In genomic region chr21:45910548-45911221, GRCh38 we compare ENCODE assay signal across 16 cellular contexts.
DNase-seq lines count a peak whose midpoint lies in the region; ATAC-seq and TF ChIP-seq lines count a peak whose summit lies in the region.
"Had no signal": no experiment of that assay in that cellular context is flagged by ENCODE, and none has a peak within 500 bp of the region (broad histone marks: within the 10 kb centered on the region; RNA-seq: fewer than 3 reads in every experiment).

No MANE protein-coding gene starts in this region.

- no peaks in the 10 kb centered on the region for H3K36me3 ChIP-seq in HEK293 (ENCODE audit: control insufficient read depth in 2 of 2, insufficient read depth in 1 of 2, low read length in 2 of 2)
- H3K36me3 ChIP-seq in RWPE2 (ENCODE audit: low read depth): no peaks in the 10 kb centered on the region
- no peaks in the 10 kb centered on the region for H3K36me3 ChIP-seq in stomach
- H3K36me3 ChIP-seq in prostate gland: no peaks in the 10 kb centered on the region
- H3K36me3 ChIP-seq: brain microvascular endothelial cell, esophagus squamous epithelium, transverse colon had no signal

- CTCF ChIA-PET in HEK293 (lab: Yijun Ruan, JAX): no interaction called here

- H3K27ac ChIP-seq in HEK293 (ENCODE audit: extremely low read depth, low read depth, low read length): no peak overlapping the region
- no peak overlapping the region for H3K27ac ChIP-seq in RWPE2 (ENCODE audit: poor library complexity, severe bottlenecking)
- no peak overlapping the region for H3K27ac ChIP-seq in stomach
- H3K27ac ChIP-seq in prostate gland: no peak overlapping the region
- H3K27ac ChIP-seq: BLaER1, brain microvascular endothelial cell, transverse colon had no signal

- 65 to 73% (median 72%) methylated on average over 18 to 28 of the region's 28 CpGs for WGBS in stomach, 5 donors
- WGBS in prostate gland: 63% methylated on average over 21 of the region's 28 CpGs

- TF ChIP-seq POLR2A in stomach (IDR thresholded peaks at IDR 0.05) (no peak), prostate gland (IDR thresholded peaks at IDR 0.05) (no peak)

- no peak for ATAC-seq in RWPE2 (ENCODE audit: low read depth)
- ATAC-seq: activated naive CD4-positive, alpha-beta T cell treated with anti-CD3 and anti-CD28 coated beads, Interleukin-2, amount 50 U/mL, for 72 hours; stimulated activated memory B cell treated with anti-CD40 and anti-IgM and Interleukin-4, amounts not matched to agents 10 μg/mL and 1 μg/mL and 100 μg/mL, for 72 hours had no signal

- POLR2A ChIA-PET in HEK293 (lab: Yijun Ruan, JAX): no interaction called here

- TF ChIP-seq EP300 in stomach (IDR thresholded peaks at IDR 0.05): no peak

- H3K9me3 ChIP-seq in HEK293 (ENCODE audit: control insufficient read depth, insufficient read depth, low read depth, low read length): no peaks in the 10 kb centered on the region
- H3K9me3 ChIP-seq in RWPE2 (ENCODE audit: severe bottlenecking): no peaks in the 10 kb centered on the region
- H3K9me3 ChIP-seq in stomach: no peaks in the 10 kb centered on the region
- H3K9me3 ChIP-seq in prostate gland: no peaks in the 10 kb centered on the region
- H3K9me3 ChIP-seq: BLaER1, esophagus squamous epithelium, transverse colon had no signal

- no peak for TF ChIP-seq CTCF in HEK293 (tag by site-specific recombination; IDR thresholded peaks at IDR 0.05)
- TF ChIP-seq CTCF in RWPE2 (IDR thresholded peaks at IDR 0.05; ENCODE audit: poor library complexity, severe bottlenecking): no peak
- TF ChIP-seq CTCF in stomach (IDR thresholded peaks at IDR 0.05): no peak
- TF ChIP-seq CTCF in prostate gland (IDR thresholded peaks at IDR 0.05): no peak

- H3K4me1 ChIP-seq in HEK293 (ENCODE audit: control insufficient read depth, insufficient read depth, low read length) (peaks cover 4% of the 10 kb centered on the region), RWPE2 (ENCODE audit: insufficient read depth, poor library complexity, severe bottlenecking) (no peaks in the 10 kb centered on the region), stomach (no peaks in the 10 kb centered on the region), prostate gland (replicated peaks) (no peaks in the 10 kb centered on the region)
- H3K4me1 ChIP-seq: esophagus squamous epithelium, transverse colon had no signal

- intact Hi-C loops in stomach (cut with DNase I; ENCODE audit: low total_unique reads) (no loop called here), prostate gland (cut with DNase I) (no loop called here)

- DNase-seq in COR-L47 (lab: John Stamatoyannopoulos, UW) (peak; percentile 35), RWPE2 (ENCODE audit: low spot score) (peak; percentile 57), midbrain (lab: John Stamatoyannopoulos, UW) (peak; percentile 16), activated gamma-delta T cell (lab: John Stamatoyannopoulos, UW) (no peak), stomach (no peak), prostate gland (ENCODE audit: low spot score) (no peak)
- DNase-seq: activated CD4-positive, alpha-beta T cell treated with anti-CD3 and anti-CD28 coated beads, Interleukin-2, amount 10 ng/mL, durations not matched to agents 7 days and 5 days; brain microvascular endothelial cell; DND-41; esophagus squamous epithelium; transverse colon had no signal

- H3K4me3 ChIP-seq in HEK293 (ENCODE audit: low read depth, low read length) (no peak overlapping the region), RWPE2 (ENCODE audit: severe bottlenecking) (no peak overlapping the region), stomach (no peak overlapping the region), prostate gland (no peak overlapping the region)
- H3K4me3 ChIP-seq: BLaER1, esophagus squamous epithelium, smooth muscle cell, transverse colon had no signal

- H3K27me3 ChIP-seq in RWPE2 (ENCODE audit: insufficient read depth, poor library complexity, severe bottlenecking) (no peaks in the 10 kb centered on the region), stomach (no peaks in the 10 kb centered on the region), prostate gland (replicated peaks; ENCODE audit: insufficient read depth) (no peaks in the 10 kb centered on the region)
- H3K27me3 ChIP-seq: BLaER1, brain microvascular endothelial cell, esophagus squamous epithelium, transverse colon had no signal

TF ChIP-seq in HEK293, 187 proteins besides CTCF, POLR2A, EP300 and RAD21:
- TF ChIP-seq ZBTB8A (tag by site-specific recombination; IDR thresholded peaks at IDR 0.05) (peak; percentile 76), PATZ1 (tag by site-specific recombination; IDR thresholded peaks at IDR 0.05) (0 out of 2 replicates have a peak, but pooled peaks have one; percentile 29), ZNF184 (tag by site-specific recombination; IDR thresholded peaks at IDR 0.05) (peak; percentile 18; the same call in 1 of the 2 replicates), INSM2 (tag by site-specific recombination; IDR thresholded peaks at IDR 0.05) (no peak), GLIS2 (tag by site-specific recombination; IDR thresholded peaks at IDR 0.05) (peak; percentile 27; the same call in 1 of the 2 replicates), ZFP37 (tag by site-specific recombination; IDR thresholded peaks at IDR 0.05) (no peak), ZNF544 (tag by site-specific recombination; IDR thresholded peaks at IDR 0.05) (peak; percentile 60; the same call in 1 of the 2 replicates), ZFHX2 (tag by site-specific recombination; conservative IDR thresholded peaks at IDR 0.05) (peak; percentile 58; the same call in 1 of the 2 replicates)

Comparison
In these comparisons a context has a peak if more than half of its experiments do, and no peak if none do; other contexts are left out.
1. DNase-seq: peak in COR-L47 (single experiment), RWPE2 (single experiment) and midbrain (single experiment); none in activated gamma-delta T cell (single experiment), stomach (single experiment) and prostate gland (single experiment).